ENCODE assay signal across 26 cellular contexts in genomic region chr10:132644544-132645530, GRCh38.
DNase-seq lines count a peak whose midpoint lies in the region; ATAC-seq and TF ChIP-seq lines count a peak whose summit lies in the region.
"Had no signal": no experiment of that assay in that cellular context is flagged by ENCODE, and none has a peak within 500 bp of the region (broad histone marks: within the 10 kb centered on the region; RNA-seq: fewer than 3 reads in every experiment).

No MANE protein-coding gene starts in this region.

- H3K27ac ChIP-seq in gastroesophageal sphincter = peak overlapping the region in 3 of 4 donors; percentile 86 to 98 (median 96)
- H3K27ac ChIP-seq: C4-2B, pancreas, upper lobe of left lung had no signal

- TF ChIP-seq EP300 in gastroesophageal sphincter (IDR thresholded peaks at IDR 0.05) = no peak

- no peaks in the 10 kb centered on the region for H3K27me3 ChIP-seq in gastroesophageal sphincter
- H3K27me3 ChIP-seq: pancreas, upper lobe of left lung had no signal

- no peaks in the 10 kb centered on the region for H3K9me3 ChIP-seq in gastroesophageal sphincter
- H3K9me3 ChIP-seq: pancreas, upper lobe of left lung had no signal

- DNase-seq in stimulated activated naive CD8-positive, alpha-beta T cell treated with anti-CD3 and anti-CD28 coated beads, Interleukin-15, amount 100 ng/mL, for 72 hours = no peak
- no peak for DNase-seq in stimulated activated naive CD8-positive, alpha-beta T cell treated with anti-CD3 and anti-CD28 coated beads, Interleukin-15, Interleukin-2, amounts not matched to agents 100 U/mL and 50 U/mL, for 24 hours
- DNase-seq in posterior vena cava (ENCODE audit: low spot score) (peak; percentile 72), kidney glomerular epithelial cell (lab: John Stamatoyannopoulos, UW) (no peak), NCI-H526 (lab: John Stamatoyannopoulos, UW) (no peak), DMS79 (lab: John Stamatoyannopoulos, UW) (no peak)
- DNase-seq: ACHN; activated CD4-positive, alpha-beta T cell treated with anti-CD3 and anti-CD28 coated beads for 4 hours; activated naive CD4-positive, alpha-beta T cell treated with anti-CD3 and anti-CD28 coated beads, Interleukin-2, amount 50 U/mL, for 16 hours; activated T-cell treated with anti-CD3 and anti-CD28 coated beads, Interleukin-2, amount 50 U/mL, for 48 hours; cerebellar nuclear complex; effector CD4-positive, alpha-beta T cell; erythroblast; IMR-90; naive thymus-derived CD8-positive, alpha-beta T cell; NCI-H1105; NCI-H2029; NCI-H226; NCI-H82; upper lobe of left lung had no signal

- TF ChIP-seq CTCF in gastroesophageal sphincter (IDR thresholded peaks at IDR 0.05) = no peak

- TF ChIP-seq POLR2A in gastroesophageal sphincter (IDR thresholded peaks at IDR 0.05) = no peak

- 83 to 93% methylated on average over 5 to 8 of the region's 44 CpGs for WGBS in gastroesophageal sphincter (ENCODE audit: low coverage in 1 of 2), 2 donors

- intact Hi-C loops in posterior vena cava (cut with DNase I) = loop anchor here in 1 of 2 donors (10.0 kb wide), 1 partner anchor 410 kb away; no protein-coding TSS in a partner anchor

- H3K4me1 ChIP-seq in gastroesophageal sphincter = peaks cover 0 to 97% (median 17%) of the 10 kb centered on the region in 3 donors
- H3K4me1 ChIP-seq: pancreas had no signal

- peak overlapping the region; percentile 28 to 75 for H3K27ac Mint-ChIP-seq in stimulated activated naive CD8-positive, alpha-beta T cell treated with anti-CD3 and anti-CD28 coated beads, Interleukin-15, amount 100 ng/mL, for 72 hours
- H3K27ac Mint-ChIP-seq: mesothelial cell of epicardium had no signal

- no peaks in the 10 kb centered on the region for H3K27me3 Mint-ChIP-seq in stimulated activated naive CD8-positive, alpha-beta T cell treated with anti-CD3 and anti-CD28 coated beads, Interleukin-15, amount 100 ng/mL, for 72 hours
- H3K27me3 Mint-ChIP-seq: naive thymus-derived CD8-positive, alpha-beta T cell had no signal

- H3K4me3 ChIP-seq in gastroesophageal sphincter = no peak overlapping the region
- H3K4me3 ChIP-seq: pancreas, upper lobe of left lung had no signal

- H3K36me3 ChIP-seq in gastroesophageal sphincter = peaks cover 0 to 21% of the 10 kb centered on the region in 2 donors
- H3K36me3 ChIP-seq: pancreas had no signal

- no peak overlapping the region for H3K4me3 Mint-ChIP-seq in stimulated activated naive CD8-positive, alpha-beta T cell treated with anti-CD3 and anti-CD28 coated beads, Interleukin-15, amount 100 ng/mL, for 72 hours
- H3K4me3 Mint-ChIP-seq: H9; mesothelial cell of epicardium; naive thymus-derived CD8-positive, alpha-beta T cell had no signal

- H3K4me1 Mint-ChIP-seq in stimulated activated naive CD8-positive, alpha-beta T cell treated with anti-CD3 and anti-CD28 coated beads, Interleukin-15, amount 100 ng/mL, for 72 hours = peaks cover 18% of the 10 kb centered on the region

- H3K9me3 Mint-ChIP-seq in stimulated activated naive CD8-positive, alpha-beta T cell treated with anti-CD3 and anti-CD28 coated beads, Interleukin-15, amount 100 ng/mL, for 72 hours = no peaks in the 10 kb centered on the region
- H3K9me3 Mint-ChIP-seq: mesothelial cell of epicardium; naive thymus-derived CD8-positive, alpha-beta T cell had no signal

- no peak for ATAC-seq in stimulated activated naive CD8-positive, alpha-beta T cell treated with anti-CD3 and anti-CD28 coated beads, Interleukin-15, amount 100 ng/mL, for 72 hours
- no peak for ATAC-seq in stimulated activated naive CD8-positive, alpha-beta T cell treated with anti-CD3 and anti-CD28 coated beads, Interleukin-15, Interleukin-2, amounts not matched to agents 100 U/mL and 50 U/mL, for 24 hours
- ATAC-seq in gastroesophageal sphincter (no peak), GM18873 (IDR thresholded peaks at IDR 0.05; ENCODE audit: low FRiP score, unreplicated experiment) (no peak)
- ATAC-seq: naive thymus-derived CD8-positive, alpha-beta T cell; pancreas had no signal
